ENCODE assay signal across 1 cellular context in the genomic region with DNA sequence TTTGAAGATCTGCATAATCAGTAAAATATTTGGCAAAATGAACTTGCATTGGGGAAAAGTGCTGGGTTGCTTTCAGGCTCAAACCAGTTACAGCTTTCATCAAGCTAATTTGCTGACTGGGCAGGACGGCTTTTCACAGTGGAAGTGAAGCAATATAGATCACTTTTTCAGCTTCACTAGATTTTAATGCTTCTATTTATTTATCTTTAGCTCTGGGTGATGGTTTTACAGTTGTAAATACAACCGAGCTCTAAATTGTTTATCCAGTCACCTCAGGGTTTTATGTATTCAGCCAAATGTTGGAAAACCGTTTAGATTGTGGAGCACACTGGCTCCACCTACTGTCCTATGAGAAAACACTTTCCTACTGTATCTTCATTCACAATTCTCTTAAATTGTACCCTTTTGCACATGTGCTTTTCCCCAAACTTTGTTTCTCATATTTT.
TF ChIP-seq lines count a peak whose summit lies in the region.

No MANE protein-coding gene starts in this region.

TF ChIP-seq in H1, 55 proteins besides CTCF, POLR2A, EP300 and RAD21 (continued from another document):
- TF ChIP-seq MAFK (IDR thresholded peaks at IDR 0.05; ENCODE audit: low read depth, low read length): peak; percentile 93
